Comparison of ENCODE assay signal across 8 cellular contexts in genomic region chr21:34630536-34631143, GRCh38. TPM values are rescaled to one million over a fixed set of nuclear protein-coding genes. Genes with fewer than 3 reads are reported as not detected.
A peak's percentile ranks its signal among the peaks of the same experiment; 100 is the strongest.
DNase-seq lines count a peak whose midpoint lies in the region; ATAC-seq and TF ChIP-seq lines count a peak whose summit lies in the region.

No MANE protein-coding gene starts in this region.

- H3K4me3 ChIP-seq in BE2C (ENCODE audit: low read depth, low read length) (no peak overlapping the region), GM12875 (ENCODE audit: low read depth, low read length) (no peak overlapping the region), MG63 (no peak overlapping the region)

- no peak overlapping the region for H3K4me3 Mint-ChIP-seq in T-cell
- no peak overlapping the region for H3K4me3 Mint-ChIP-seq in naive thymus-derived CD8-positive, alpha-beta T cell

- DNase-seq in BE2C (peak; percentile 24), NCI-H146 (lab: John Stamatoyannopoulos, UW) (peak; percentile 46), T-cell (peak in 12 of 34 experiments; percentile 5 to 45 (median 19)), fibroblast of gingiva (ENCODE audit: low read depth) (peak; percentile 25), MG63 (no peak)
- DNase-seq in naive thymus-derived CD8-positive, alpha-beta T cell = peak in 7 of 10 donors; percentile 26 to 67 (median 40)

- no peaks in the 10 kb centered on the region for H3K4me1 Mint-ChIP-seq in T-cell
- peaks cover 0 to 1% (median 0%) of the 10 kb centered on the region in 4 donors for H3K4me1 Mint-ChIP-seq in naive thymus-derived CD8-positive, alpha-beta T cell

- TF ChIP-seq CTCF in BE2C (IDR thresholded peaks at IDR 0.05; ENCODE audit: low read depth, low read length) = peak; percentile 89
- TF ChIP-seq CTCF in GM12875 (IDR thresholded peaks at IDR 0.05; ENCODE audit: borderline replicate concordance, insufficient read depth, low read depth, low read length) = peak; percentile 66

- POLR2A ChIA-PET in T-cell (lab: Charles Lee) = no interaction called here
- POLR2A ChIA-PET in naive thymus-derived CD8-positive, alpha-beta T cell (lab: Charles Lee) = no interaction called here

- CTCF ChIA-PET in T-cell (lab: Charles Lee) = interaction anchor here in 1 of 2 donors (0.6 to 2.2 kb wide), 4 partner anchors 14 to 693 kb away, joined by 3 to 12 read pairs (median 6); no protein-coding TSS in a partner anchor

- no peak overlapping the region for H3K27ac Mint-ChIP-seq in T-cell
- H3K27ac Mint-ChIP-seq in naive thymus-derived CD8-positive, alpha-beta T cell = no peak overlapping the region

- H3K36me3 ChIP-seq in BE2C (no peaks in the 10 kb centered on the region), MG63 (no peaks in the 10 kb centered on the region)

- no peaks in the 10 kb centered on the region for H3K9me3 Mint-ChIP-seq in T-cell
- no peaks in the 10 kb centered on the region for H3K9me3 Mint-ChIP-seq in naive thymus-derived CD8-positive, alpha-beta T cell

- ATAC-seq in T-cell (replicated peaks in 1 of 4) = peak; percentile 48 to 75 (median 64)
- ATAC-seq in naive thymus-derived CD8-positive, alpha-beta T cell = peak; percentile 72 to 73
- no peak for ATAC-seq in GM21825 (IDR thresholded peaks at IDR 0.05; ENCODE audit: unreplicated experiment)

- peaks cover 17 to 18% of the 10 kb centered on the region in 2 donors for H3K27me3 Mint-ChIP-seq in T-cell
- peaks cover 5 to 13% (median 9%) of the 10 kb centered on the region in 5 donors for H3K27me3 Mint-ChIP-seq in naive thymus-derived CD8-positive, alpha-beta T cell

- no peaks in the 10 kb centered on the region for H3K4me1 ChIP-seq in BE2C

- no peaks in the 10 kb centered on the region for H3K9me3 ChIP-seq in BE2C
- H3K9me3 ChIP-seq in MG63 = no peaks in the 10 kb centered on the region

- H3K27me3 ChIP-seq in BE2C = peaks cover 7% of the 10 kb centered on the region
- H3K27me3 ChIP-seq in MG63 = peaks cover 5% of the 10 kb centered on the region

- H3K36me3 Mint-ChIP-seq in T-cell = no peaks in the 10 kb centered on the region
- H3K36me3 Mint-ChIP-seq in naive thymus-derived CD8-positive, alpha-beta T cell = no peaks in the 10 kb centered on the region

RNA-seq across cellular contexts. Expression of gene RCAN1, which starts 15.7 kb away (rescaled TPM):
- 12.2 TPM for polyA plus RNA-seq in BE2C (2012; ENCODE audit: insufficient read depth, insufficient read length, low read depth)
- total RNA-seq in T-cell = 1 to 10 TPM; 5.2 to 8.2 (median 5.8) TPM
- 1 to 10 TPM; 6.8 to 7.5 TPM for total RNA-seq in naive thymus-derived CD8-positive, alpha-beta T cell
- 10 to 100 TPM; 11.1 to 15.9 (median 13.2) TPM for polyA plus RNA-seq in naive thymus-derived CD8-positive, alpha-beta T cell
- 23.7 and 37.2 TPM in 2 replicates for total RNA-seq in MG63 (2014; rRNA removed; shearing (Covaris generic); ENCODE audit: low replicate concordance)

RNA-seq across cellular contexts. Expression of gene CLIC6, which starts 38.2 kb away (rescaled TPM):
- polyA plus RNA-seq in BE2C (2012; ENCODE audit: insufficient read depth, insufficient read length, low read depth) = not detected
- under 1 TPM; 0.10 to 0.98 (median 0.46) TPM for total RNA-seq in T-cell
- under 1 TPM; 0.44 TPM for total RNA-seq in naive thymus-derived CD8-positive, alpha-beta T cell
- polyA plus RNA-seq in naive thymus-derived CD8-positive, alpha-beta T cell = under 1 TPM in 2 of 3 donors, not detected in 1; 0.09 to 0.21 TPM
- not detected in 2 replicates for total RNA-seq in MG63 (2014; rRNA removed; shearing (Covaris generic); ENCODE audit: low replicate concordance)
